ENCODE assay signal across 15 cellular contexts in genomic region chr4:3373468-3373867, GRCh38.
"Had no signal": no experiment of that assay in that cellular context is flagged by ENCODE, and none has a peak within 500 bp of the region (broad histone marks: within the 10 kb centered on the region; RNA-seq: fewer than 3 reads in every experiment).

No MANE protein-coding gene starts in this region.

- ATAC-seq: WTC11 had no signal

- H3K4me3 ChIP-seq: gastroesophageal sphincter, heart right ventricle, lung, right atrium auricular region, skin epidermis, transverse colon had no signal

- H3K27ac Mint-ChIP-seq: activated CD8-positive, alpha-beta T cell treated with anti-CD3 and anti-CD28 coated beads, Interleukin-2, amount 10 ng/mL, durations not matched to agents 7 days and 5 days; activated naive CD8-positive, alpha-beta T cell treated with anti-CD3 and anti-CD28 coated beads for 36 hours; progenitor cell of endocrine pancreas had no signal

- H3K36me3 Mint-ChIP-seq: activated naive CD8-positive, alpha-beta T cell treated with anti-CD3 and anti-CD28 coated beads for 36 hours had no signal

- H3K27me3 ChIP-seq: gastroesophageal sphincter, heart right ventricle, right atrium auricular region, transverse colon had no signal

- H3K27ac ChIP-seq: gastroesophageal sphincter, right atrium auricular region, transverse colon had no signal

- H3K36me3 ChIP-seq: right atrium auricular region, transverse colon had no signal

- H3K4me3 Mint-ChIP-seq: activated CD8-positive, alpha-beta T cell treated with anti-CD3 and anti-CD28 coated beads, Interleukin-2, amount 10 ng/mL, durations not matched to agents 7 days and 5 days; activated naive CD8-positive, alpha-beta T cell treated with anti-CD3 and anti-CD28 coated beads for 36 hours; WTC11 had no signal

- DNase-seq: activated CD4-positive, alpha-beta T cell treated with anti-CD3 and anti-CD28 coated beads for 48 hours; activated gamma-delta T cell treated with Interleukin-2 at 50 U/mL for 16 hours; activated naive CD8-positive, alpha-beta T cell treated with anti-CD3 and anti-CD28 coated beads for 36 hours; dermis blood vessel endothelial cell; naive B cell; stimulated activated CD4-positive, alpha-beta T cell treated with anti-CD3 and anti-CD28 coated beads, Interleukin-4, amount 100 ng/mL, for 24 hours had no signal

- H3K9me3 ChIP-seq: gastroesophageal sphincter, heart right ventricle, right atrium auricular region, transverse colon had no signal

- H3K9me3 Mint-ChIP-seq: activated naive CD8-positive, alpha-beta T cell treated with anti-CD3 and anti-CD28 coated beads for 36 hours had no signal
